Comparison of ENCODE assay signal across 1 cellular context in genomic region chr1:7586031-7586941, GRCh38.
TF ChIP-seq lines count a peak whose summit lies in the region.

No MANE protein-coding gene starts in this region.

TF ChIP-seq in K562, 482 proteins besides CTCF, POLR2A, EP300 and RAD21 (continued from another document):
- TF ChIP-seq, protein P1, sequence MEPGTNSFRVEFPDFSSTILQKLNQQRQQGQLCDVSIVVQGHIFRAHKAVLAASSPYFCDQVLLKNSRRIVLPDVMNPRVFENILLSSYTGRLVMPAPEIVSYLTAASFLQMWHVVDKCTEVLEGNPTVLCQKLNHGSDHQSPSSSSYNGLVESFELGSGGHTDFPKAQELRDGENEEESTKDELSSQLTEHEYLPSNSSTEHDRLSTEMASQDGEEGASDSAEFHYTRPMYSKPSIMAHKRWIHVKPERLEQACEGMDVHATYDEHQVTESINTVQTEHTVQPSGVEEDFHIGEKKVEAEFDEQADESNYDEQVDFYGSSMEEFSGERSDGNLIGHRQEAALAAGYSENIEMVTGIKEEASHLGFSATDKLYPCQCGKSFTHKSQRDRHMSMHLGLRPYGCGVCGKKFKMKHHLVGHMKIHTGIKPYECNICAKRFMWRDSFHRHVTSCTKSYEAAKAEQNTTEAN (CRISPR knock-in tag; IDR thresholded peaks at IDR 0.05), result no peak
- TF ChIP-seq DPF2 (IDR thresholded peaks at IDR 0.05) (peak; percentile 53; the same call in 1 of the 2 replicates), STAT5B (CRISPR knock-in tag; IDR thresholded peaks at IDR 0.05) (no peak), ZNF778 (CRISPR knock-in tag; IDR thresholded peaks at IDR 0.05) (no peak), ZNF239 (CRISPR knock-in tag; IDR thresholded peaks at IDR 0.05) (0 out of 2 replicates have a peak, but pooled peaks have one; percentile 42), TCF3 (CRISPR knock-in tag; IDR thresholded peaks at IDR 0.05) (peak; percentile 68; the same call in 1 of the 2 replicates), BCLAF1 (IDR thresholded peaks at IDR 0.05; ENCODE audit: borderline replicate concordance in 1 of 2, control insufficient read depth in 1 of 2, low read depth in 2 of 2, low read length in 1 of 2) (no peak), MAZ (CRISPR knock-in tag; conservative IDR thresholded peaks at IDR 0.05 in 1 of 2, IDR thresholded peaks at IDR 0.05 in 1 of 2) (peak in 1 of 2 experiments; percentile 58; a peak in 1 of 4 replicates), SPI1 (IDR thresholded peaks at IDR 0.05; ENCODE audit: borderline replicate concordance, low read depth, low read length) (no peak), CTCFL (IDR thresholded peaks at IDR 0.05; ENCODE audit: borderline replicate concordance, insufficient read depth, low read depth, low read length, poor library complexity, severe bottlenecking) (no peak), SIX5 (IDR thresholded peaks at IDR 0.05; ENCODE audit: borderline replicate concordance in 1 of 2, insufficient read depth in 1 of 2, low read depth in 1 of 2, low read length in 2 of 2) (no peak), TARDBP (IDR thresholded peaks at IDR 0.05) (no peak), SLC30A9 (CRISPR knock-in tag; IDR thresholded peaks at IDR 0.05) (no peak), HMGN3 (IDR thresholded peaks at IDR 0.05; ENCODE audit: borderline replicate concordance, extremely low read depth, insufficient read length, low read depth, low read length) (peak; percentile 61), LCOR (CRISPR knock-in tag; IDR thresholded peaks at IDR 0.05) (no peak), ZKSCAN8 (CRISPR knock-in tag; IDR thresholded peaks at IDR 0.05) (no peak), CBFA2T3 (IDR thresholded peaks at IDR 0.05) (peak; percentile 57; the same call in 1 of the 2 replicates), ESRRB (CRISPR knock-in tag; IDR thresholded peaks at IDR 0.05; ENCODE audit: borderline replicate concordance) (no peak), RBBP5 (IDR thresholded peaks at IDR 0.05; ENCODE audit: borderline replicate concordance, insufficient read depth, low read length, poor library complexity, severe bottlenecking) (no peak), MYC (IDR thresholded peaks at IDR 0.05; ENCODE audit: low read depth, low read length) (peak; percentile 59), MYC (CRISPR knock-in tag; IDR thresholded peaks at IDR 0.05; ENCODE audit: borderline replicate concordance, low read depth) (no peak), SMARCC2 (IDR thresholded peaks at IDR 0.05; ENCODE audit: low read depth) (no peak), TBP (optimal IDR thresholded peaks at IDR 0.05; ENCODE audit: low read depth, low read length) (no peak), MAFG (tag; conservative IDR thresholded peaks at IDR 0.05) (no peak), KLF1 (tag; IDR thresholded peaks at IDR 0.05) (no peak), ZNF551 (CRISPR knock-in tag; IDR thresholded peaks at IDR 0.05) (no peak), PTBP1 (IDR thresholded peaks at IDR 0.05; ENCODE audit: low read depth, low read length) (no peak), SMAD2 (IDR thresholded peaks at IDR 0.05; ENCODE audit: low read depth, low read length) (no peak), TEAD1 (CRISPR knock-in tag; IDR thresholded peaks at IDR 0.05) (0 out of 4 replicates have a peak, but pooled peaks of 1 of the 2 experiments have one; percentile 64), PPARD (CRISPR knock-in tag; IDR thresholded peaks at IDR 0.05) (no peak), CBFA2T2 (conservative IDR thresholded peaks at IDR 0.05) (0 out of 2 replicates have a peak, but pooled peaks have one; percentile 26), THRAP3 (IDR thresholded peaks at IDR 0.05; ENCODE audit: borderline replicate concordance) (no peak), HOMEZ (CRISPR knock-in tag; IDR thresholded peaks at IDR 0.05) (no peak)
- TF ChIP-seq, protein P2, sequence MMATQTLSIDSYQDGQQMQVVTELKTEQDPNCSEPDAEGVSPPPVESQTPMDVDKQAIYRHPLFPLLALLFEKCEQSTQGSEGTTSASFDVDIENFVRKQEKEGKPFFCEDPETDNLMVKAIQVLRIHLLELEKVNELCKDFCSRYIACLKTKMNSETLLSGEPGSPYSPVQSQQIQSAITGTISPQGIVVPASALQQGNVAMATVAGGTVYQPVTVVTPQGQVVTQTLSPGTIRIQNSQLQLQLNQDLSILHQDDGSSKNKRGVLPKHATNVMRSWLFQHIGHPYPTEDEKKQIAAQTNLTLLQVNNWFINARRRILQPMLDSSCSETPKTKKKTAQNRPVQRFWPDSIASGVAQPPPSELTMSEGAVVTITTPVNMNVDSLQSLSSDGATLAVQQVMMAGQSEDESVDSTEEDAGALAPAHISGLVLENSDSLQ (IDR thresholded peaks at IDR 0.05), result no peak
